Comparison of ENCODE assay signal across 23 cellular contexts in genomic region chr12:11689591-11690158, GRCh38. TPM values are rescaled to one million over a fixed set of nuclear protein-coding genes. Genes with fewer than 3 reads are reported as not detected.
A peak's percentile ranks its signal among the peaks of the same experiment; 100 is the strongest.
DNase-seq lines count a peak whose midpoint lies in the region; ATAC-seq, FAIRE-seq and TF ChIP-seq lines count a peak whose summit lies in the region.
"Had no signal": no experiment of that assay in that cellular context is flagged by ENCODE, and none has a peak within 500 bp of the region (broad histone marks: within the 10 kb centered on the region; RNA-seq: fewer than 3 reads in every experiment).

No MANE protein-coding gene starts in this region.

- H3K4me3 ChIP-seq in H1 (ENCODE audit: extremely low read depth in 1 of 4, insufficient read depth in 2 of 4, low read depth in 3 of 4, low read length in 4 of 4) = no peak overlapping the region
- H3K4me3 ChIP-seq in transverse colon = no peak overlapping the region
- H3K4me3 ChIP-seq in gastroesophageal sphincter = no peak overlapping the region
- H3K4me3 ChIP-seq: esophagus muscularis mucosa, gastrocnemius medialis, GM23338, lung had no signal

- no peak overlapping the region for H3K4me2 ChIP-seq in H1 (ENCODE audit: insufficient read depth in 1 of 2, low read depth in 2 of 2, low read length in 2 of 2)
- H3K4me2 ChIP-seq: GM23338 had no signal

- H2AFZ ChIP-seq in H1 (ENCODE audit: low read length) = no peak overlapping the region
- H2AFZ ChIP-seq: GM23338 had no signal

- peaks cover 0 to 8% of the 10 kb centered on the region in 2 experiments for H4K20me1 ChIP-seq in H1 (replicated peaks in 1 of 2; ENCODE audit: control insufficient read depth in 1 of 2, insufficient read depth in 2 of 2, low read length in 2 of 2)

- no peak overlapping the region for H3K23ac ChIP-seq in H1 (ENCODE audit: insufficient read length)

- H3K36me3 ChIP-seq in H1 (ENCODE audit: control insufficient read depth in 2 of 4, insufficient read depth in 4 of 4, low read length in 3 of 4) (no peaks in the 10 kb centered on the region), transverse colon (no peaks in the 10 kb centered on the region), gastroesophageal sphincter (no peaks in the 10 kb centered on the region)
- H3K36me3 ChIP-seq: esophagus muscularis mucosa, gastrocnemius medialis had no signal

- ATAC-seq in gastroesophageal sphincter = no peak
- ATAC-seq: effector memory CD8-positive, alpha-beta T cell; gastrocnemius medialis; GM23338; HepG2 had no signal

- peaks cover 0 to 4% (median 1%) of the 10 kb centered on the region in 4 experiments; a peak in 3 of 7 replicates for H3K4me1 ChIP-seq in H1 (replicated peaks in 1 of 4; ENCODE audit: control insufficient read depth in 3 of 4, insufficient read depth in 4 of 4, low read length in 3 of 4)
- peaks cover 30 to 60% (median 52%) of the 10 kb centered on the region in 4 donors for H3K4me1 ChIP-seq in transverse colon
- peaks cover 10 to 80% (median 31%) of the 10 kb centered on the region in 3 donors for H3K4me1 ChIP-seq in gastroesophageal sphincter

- no peak overlapping the region for H2BK12ac ChIP-seq in H1 (ENCODE audit: low read depth, low read length)

- no peak overlapping the region for H2BK15ac ChIP-seq in H1 (ENCODE audit: low read length)

- H3K9ac ChIP-seq in H1 (replicated peaks in 1 of 4; ENCODE audit: extremely low read depth in 1 of 4, low read depth in 3 of 4, low read length in 3 of 4) = no peak overlapping the region

- H2AK5ac ChIP-seq in H1 (ENCODE audit: low read depth, low read length) = no peak overlapping the region; the same call in 1 of the 2 replicates

- no peak overlapping the region for H3K56ac ChIP-seq in H1 (replicated peaks; ENCODE audit: insufficient read length, low read depth, low read length)

- in situ Hi-C loops in transverse colon (cut with MboI; ENCODE audit: low pct_ligation_motif_present in 1 of 4, low pct_unique_long_range_greater_than_20kb in 1 of 4, low sequenced_read_pairs in 3 of 4) = no loop called here

- H3K27ac Mint-ChIP-seq in mesothelial cell of epicardium = no peak overlapping the region
- no peak overlapping the region for H3K27ac Mint-ChIP-seq in T-helper 2 cell treated with Interferon-gamma antibody and Interleukin-4, amounts not matched to agents 5 μg/mL and 100 μg/mL, for 36 hours
- H3K27ac Mint-ChIP-seq: activated CD4-positive, alpha-beta memory T cell treated with anti-CD3 and anti-CD28 coated beads, Interleukin-2, amount 10 ng/mL, durations not matched to agents 7 days and 5 days; brain; effector memory CD8-positive, alpha-beta T cell; GM23338 had no signal

- no peak for TF ChIP-seq POLR2A in H1 (IDR thresholded peaks at IDR 0.05; ENCODE audit: control extremely low read depth in 1 of 2, low read depth in 2 of 2, low read length in 2 of 2)
- TF ChIP-seq POLR2A in transverse colon (IDR thresholded peaks at IDR 0.05) = no peak
- TF ChIP-seq POLR2A in gastroesophageal sphincter (IDR thresholded peaks at IDR 0.05) = no peak

- no peak overlapping the region for H3K14ac ChIP-seq in H1 (ENCODE audit: insufficient read length)

- H2BK20ac ChIP-seq in H1 (ENCODE audit: low read length) = no peak overlapping the region

- no peak overlapping the region for H3K4ac ChIP-seq in H1 (replicated peaks; ENCODE audit: insufficient read length, low read depth, low read length)

- POLR2A ChIA-PET in H1 (lab: Charles Lee; ENCODE audit: partially characterized antibody) = no interaction called here

- no peak for TF ChIP-seq EP300 in H1 (IDR thresholded peaks at IDR 0.05; ENCODE audit: borderline replicate concordance in 1 of 2, low read depth in 2 of 2, low read length in 2 of 2)
- TF ChIP-seq EP300 in transverse colon (IDR thresholded peaks at IDR 0.05; ENCODE audit: low read depth) = peak; percentile 28
- TF ChIP-seq EP300 in gastroesophageal sphincter (IDR thresholded peaks at IDR 0.05) = no peak

- H3K18ac ChIP-seq in H1 (ENCODE audit: extremely low read depth, low read length) = no peak overlapping the region

- H3K9me3 ChIP-seq in H1 (ENCODE audit: insufficient read depth in 2 of 2, low read depth in 1 of 2, low read length in 1 of 2) (no peaks in the 10 kb centered on the region), transverse colon (no peaks in the 10 kb centered on the region), gastroesophageal sphincter (no peaks in the 10 kb centered on the region)
- H3K9me3 ChIP-seq: esophagus muscularis mucosa, gastrocnemius medialis had no signal

- H3K27me3 ChIP-seq in H1 (replicated peaks in 1 of 4; ENCODE audit: control insufficient read depth in 3 of 4, extremely low read depth in 1 of 4, insufficient read depth in 3 of 4, low read length in 3 of 4) = no peaks in the 10 kb centered on the region
- no peaks in the 10 kb centered on the region for H3K27me3 ChIP-seq in transverse colon
- H3K27me3 ChIP-seq in gastroesophageal sphincter = no peaks in the 10 kb centered on the region
- H3K27me3 ChIP-seq: esophagus muscularis mucosa, gastrocnemius medialis had no signal

- H3K79me1 ChIP-seq in H1 (ENCODE audit: low read depth, low read length) = peaks cover 3% of the 10 kb centered on the region; the same call in 1 of the 2 replicates

- peaks cover 0 to 18% of the 10 kb centered on the region in 2 experiments; a peak in 2 of 4 replicates for H3K79me2 ChIP-seq in H1 (ENCODE audit: control insufficient read depth in 1 of 2, insufficient read depth in 2 of 2, low read length in 2 of 2)

- no peak overlapping the region for H4K5ac ChIP-seq in H1 (ENCODE audit: insufficient read length, low read depth, low read length)

- H4K91ac ChIP-seq in H1 (replicated peaks; ENCODE audit: insufficient read length, low read length) = no peak overlapping the region

- H3K9me3 Mint-ChIP-seq in mesothelial cell of epicardium = peaks cover 4% of the 10 kb centered on the region
- no peaks in the 10 kb centered on the region for H3K9me3 Mint-ChIP-seq in T-helper 2 cell treated with Interferon-gamma antibody and Interleukin-4, amounts not matched to agents 5 μg/mL and 100 μg/mL, for 36 hours
- H3K9me3 Mint-ChIP-seq: activated CD4-positive, alpha-beta memory T cell treated with anti-CD3 and anti-CD28 coated beads, Interleukin-2, amount 10 ng/mL, durations not matched to agents 7 days and 5 days; effector memory CD8-positive, alpha-beta T cell; GM23338 had no signal

- peaks cover 5% of the 10 kb centered on the region for H3K36me3 Mint-ChIP-seq in mesothelial cell of epicardium
- H3K36me3 Mint-ChIP-seq in T-helper 2 cell treated with Interferon-gamma antibody and Interleukin-4, amounts not matched to agents 5 μg/mL and 100 μg/mL, for 36 hours (ENCODE audit: low read depth) = no peaks in the 10 kb centered on the region

- peak overlapping the region; percentile 31; the same call in 1 of the 2 replicates for H4K8ac ChIP-seq in H1 (ENCODE audit: extremely low read depth, insufficient read depth, low read length)

- CTCF ChIA-PET in H1 (lab: Charles Lee; ENCODE audit: partially characterized antibody) = interaction anchor here (0.6 to 1.8 kb wide), 5 partner anchors 21 to 109 kb away, joined by 3 to 6 read pairs (median 3); no protein-coding TSS in a partner anchor

- H3K27ac ChIP-seq in H1 (ENCODE audit: low read depth, low read length) (no peak overlapping the region), transverse colon (peak overlapping the region; percentile 24 to 64 (median 58)), gastroesophageal sphincter (peak overlapping the region in 1 of 4 donors; percentile 58)
- H3K27ac ChIP-seq: C4-2B, gastrocnemius medialis had no signal

- H2BK120ac ChIP-seq in H1 (replicated peaks; ENCODE audit: low read depth, low read length) = no peak overlapping the region

- H3K23me2 ChIP-seq in H1 (ENCODE audit: low read depth, low read length) = no peaks in the 10 kb centered on the region

- TF ChIP-seq RAD21 in H1 (IDR thresholded peaks at IDR 0.05 in 1 of 2, conservative IDR thresholded peaks at IDR 0.05 in 1 of 2; ENCODE audit: low read depth in 2 of 2, low read length in 2 of 2) = no peak

- 87% methylated on average over 8 of the region's 9 CpGs; no CpG with 5 or more reads in 1 of the 2 experiments for WGBS in H1 (ENCODE audit: extremely low coverage in 1 of 2, insufficient coverage in 1 of 2, insufficient read length in 1 of 2, insufficient replicate concordance in 2 of 2, low coverage in 1 of 2, low lambda C conversion rate in 2 of 2, missing lambda C conversion rate in 1 of 2), 2 experiments
- WGBS in transverse colon (ENCODE audit: low coverage in 1 of 2), 2 donors = 83 to 89% methylated on average over 4 to 9 of the region's 9 CpGs
- WGBS in gastroesophageal sphincter (ENCODE audit: low coverage in 1 of 2), 2 donors = 70 to 92% methylated on average over 5 to 6 of the region's 9 CpGs

- TF ChIP-seq CTCF in H1 (IDR thresholded peaks at IDR 0.05; ENCODE audit: control extremely low read depth in 1 of 3, insufficient read depth in 1 of 3, low read depth in 1 of 3, low read length in 3 of 3) = no peak
- no peak for TF ChIP-seq CTCF in transverse colon (IDR thresholded peaks at IDR 0.05)
- TF ChIP-seq CTCF in mesothelial cell of epicardium (IDR thresholded peaks at IDR 0.05; ENCODE audit: unreplicated experiment) = no peak
- no peak for TF ChIP-seq CTCF in gastroesophageal sphincter (IDR thresholded peaks at IDR 0.05)

- H3K27me3 Mint-ChIP-seq in mesothelial cell of epicardium (ENCODE audit: low read depth) = no peaks in the 10 kb centered on the region
- H3K27me3 Mint-ChIP-seq in T-helper 2 cell treated with Interferon-gamma antibody and Interleukin-4, amounts not matched to agents 5 μg/mL and 100 μg/mL, for 36 hours (ENCODE audit: low read depth) = no peaks in the 10 kb centered on the region
- H3K27me3 Mint-ChIP-seq: activated CD4-positive, alpha-beta memory T cell treated with anti-CD3 and anti-CD28 coated beads, Interleukin-2, amount 10 ng/mL, durations not matched to agents 7 days and 5 days; effector memory CD8-positive, alpha-beta T cell had no signal

- peaks cover 23% of the 10 kb centered on the region for H3K4me1 Mint-ChIP-seq in mesothelial cell of epicardium
- peaks cover 4% of the 10 kb centered on the region for H3K4me1 Mint-ChIP-seq in T-helper 2 cell treated with Interferon-gamma antibody and Interleukin-4, amounts not matched to agents 5 μg/mL and 100 μg/mL, for 36 hours (ENCODE audit: low read depth)

- H2BK5ac ChIP-seq in H1 (ENCODE audit: low read depth, low read length) = no peak overlapping the region

- DNase-seq in NCI-H2171 treated with DMSO at 0.1 percent for 48 hours (lab: John Stamatoyannopoulos, UW) = peak; percentile 56
- DNase-seq in NCI-H2171 (lab: John Stamatoyannopoulos, UW) = no peak
- DNase-seq in NCI-H524 (lab: John Stamatoyannopoulos, UW) = peak; percentile 83 to 92
- DNase-seq in H1 (ENCODE audit: low read depth in 1 of 2, low spot score in 2 of 2) = no peak
- no peak for DNase-seq in transverse colon
- DNase-seq in mesothelial cell of epicardium (ENCODE audit: low spot score in 2 of 2, unreplicated experiment in 2 of 2) = no peak
- DNase-seq in T-helper 2 cell treated with Interferon-gamma antibody and Interleukin-4, amounts not matched to agents 5 μg/mL and 100 μg/mL, for 36 hours (ENCODE audit: low spot score) = no peak
- DNase-seq: activated CD4-positive, alpha-beta memory T cell treated with anti-CD3 and anti-CD28 coated beads, Interleukin-2, amount 10 ng/mL, durations not matched to agents 7 days and 5 days; activated gamma-delta T cell; activated T-cell treated with anti-CD3 and anti-CD28 coated beads for 4 hours; effector memory CD8-positive, alpha-beta T cell; gastrocnemius medialis; NCI-H1930; NCI-H510A treated with DMSO at 0.1 percent for 48 hours had no signal

- intact Hi-C loops in transverse colon (cut with DNase I; ENCODE audit: low total_unique reads) = no loop called here

- no peak for FAIRE-seq in H1 (lab: Jason Lieb, UNC)
- FAIRE-seq: colon, HepG2, islet of Langerhans had no signal

- no peak overlapping the region for H3K4me3 Mint-ChIP-seq in mesothelial cell of epicardium
- no peak overlapping the region for H3K4me3 Mint-ChIP-seq in T-helper 2 cell treated with Interferon-gamma antibody and Interleukin-4, amounts not matched to agents 5 μg/mL and 100 μg/mL, for 36 hours
- H3K4me3 Mint-ChIP-seq: activated CD4-positive, alpha-beta memory T cell treated with anti-CD3 and anti-CD28 coated beads, Interleukin-2, amount 10 ng/mL, durations not matched to agents 7 days and 5 days; brain; effector memory CD8-positive, alpha-beta T cell; GM23338 had no signal

RNA-seq across cellular contexts. Expression of gene ETV6, which starts 40.2 kb away (rescaled TPM):
- 23.9 and 24.6 TPM in 2 replicates for total RNA-seq in H1 (2021; fragmentation: NEBNext Ultra II Directional; extraction: Animal tissue kit (Norgen Biotek cat#: 25700))
- 4.7 and 5.5 TPM in 2 replicates for polyA plus RNA-seq in H1 (2011; rRNA removed)
- polyA plus RNA-seq in H1 (2011; cell fraction: cytosol; rRNA removed) = 4.5 TPM
- polyA plus RNA-seq in H1 (2011; cell fraction: nucleus; rRNA removed) = 7.4 TPM
- polyA plus RNA-seq in H1 (2012, experiment 1 of 2) = 6.5 to 9.8 TPM (median 8.0 TPM) in 4 replicates
- polyA plus RNA-seq in H1 (2012, experiment 2 of 2) = 2.1 TPM
- polyA plus RNA-seq in H1 (2013, experiment 1 of 2) = 14.5 TPM
- 14.1 TPM for polyA plus RNA-seq in H1 (2013, experiment 2 of 2)
- polyA minus RNA-seq in H1 (2011; rRNA and poly(A)+ RNA removed) = 14.5 and 14.8 TPM in 2 replicates
- 9.9 TPM for polyA minus RNA-seq in H1 (2011; cell fraction: cytosol; rRNA and poly(A)+ RNA removed)
- 22.1 TPM for polyA minus RNA-seq in H1 (2011; cell fraction: nucleus; rRNA and poly(A)+ RNA removed)
- total RNA-seq in transverse colon (10 to 100 TPM; 19.9 to 47.9 (median 41.0) TPM), mesothelial cell of epicardium (26.2 to 31.4 TPM (median 27.5 TPM) in 3 replicates), gastroesophageal sphincter (10 to 100 TPM; 18.7 to 30.1 (median 21.1) TPM)

Comparison
In these comparisons a context has a peak if more than half of its experiments do, and no peak if none do; other contexts are left out.
1. DNase-seq: peak in NCI-H2171 treated with DMSO at 0.1 percent for 48 hours (single experiment) and NCI-H524 (2 of 2); none in NCI-H2171 (single experiment), H1 (0 of 2), transverse colon (single experiment), mesothelial cell of epicardium (0 of 2) and T-helper 2 cell treated with Interferon-gamma antibody and Interleukin-4, amounts not matched to agents 5 μg/mL and 100 μg/mL, for 36 hours (single experiment).